ENCODE assay signal across 10 cellular contexts in the genomic region with DNA sequence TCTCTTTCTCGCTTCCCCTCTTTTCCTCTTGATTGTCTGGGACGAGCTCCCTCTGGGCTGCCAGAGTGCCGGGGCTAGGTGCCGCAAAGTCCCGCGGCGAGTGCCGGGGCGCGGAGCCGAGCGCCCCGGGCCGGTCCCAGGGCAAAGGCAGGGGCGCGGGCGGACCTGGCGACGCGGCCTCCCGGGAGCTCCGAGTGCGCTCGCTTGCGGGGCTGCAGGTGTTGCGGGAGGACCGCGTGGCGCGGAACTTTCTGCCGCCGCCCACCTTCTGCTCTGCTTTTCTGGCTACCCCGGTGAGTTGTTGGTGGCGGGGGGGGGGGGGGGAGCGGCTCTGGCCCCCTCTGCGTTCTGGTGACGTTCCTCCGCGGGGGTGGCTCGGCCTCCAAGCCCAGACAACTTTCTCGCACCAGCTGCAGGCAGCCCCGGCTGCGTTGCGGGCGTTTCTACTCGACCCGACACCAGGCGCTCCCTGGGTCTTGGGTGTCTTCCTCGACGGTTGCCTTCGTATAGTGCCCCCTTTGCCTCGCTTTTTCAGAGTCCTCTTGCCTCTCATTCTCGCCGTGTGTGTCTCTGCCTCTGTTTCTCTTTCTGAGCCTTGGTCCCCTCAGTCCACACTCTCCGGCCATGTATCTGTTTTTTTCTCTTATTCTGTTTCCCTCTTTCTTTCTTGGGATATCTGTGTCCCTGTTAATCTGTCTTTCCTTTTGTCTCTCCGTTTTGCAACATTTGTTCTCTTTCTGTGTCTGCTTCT. TPM values are rescaled to one million over a fixed set of nuclear protein-coding genes. Genes with fewer than 3 reads are reported as not detected.
DNase-seq lines count a peak whose midpoint lies in the region; ATAC-seq, FAIRE-seq and TF ChIP-seq lines count a peak whose summit lies in the region.
"Had no signal": no experiment of that assay in that cellular context is flagged by ENCODE, and none has a peak within 500 bp of the region (broad histone marks: within the 10 kb centered on the region; RNA-seq: fewer than 3 reads in every experiment).

No MANE protein-coding gene starts in this region.

- peak overlapping the region; percentile 71 for H3K4me2 ChIP-seq in PC-3 (ENCODE audit: low read length)

- H2AFZ ChIP-seq in PC-3 (ENCODE audit: low read length), result no peak overlapping the region

- peak overlapping the region; percentile 74 for H3K4me3 Mint-ChIP-seq in progenitor cell of endocrine pancreas (ENCODE audit: low read depth)

- no peaks in the 10 kb centered on the region for H3F3A ChIP-seq in PC-3 (ENCODE audit: low read length, unreplicated experiment)

- BruUV-seq in PC-3 (replicated peaks; lab: Mats Ljungman, UMichigan), result no TSS peak

- peaks cover 11% of the 10 kb centered on the region for H3K4me1 Mint-ChIP-seq in progenitor cell of endocrine pancreas (ENCODE audit: low read depth)

- no peaks in the 10 kb centered on the region for H3K9me2 ChIP-seq in PC-3 (replicated peaks; ENCODE audit: low read length)

- H3K36me3 ChIP-seq in HAP-1 (replicated peaks) (no peaks in the 10 kb centered on the region), PC-3 (ENCODE audit: low read depth, low read length) (no peaks in the 10 kb centered on the region)

- peak; percentile 8 for ATAC-seq in PC-3

- H3K27me3 ChIP-seq in HAP-1 (ENCODE audit: low read depth), result no peaks in the 10 kb centered on the region
- peaks cover 11% of the 10 kb centered on the region; the same call in 1 of the 2 replicates for H3K27me3 ChIP-seq in PC-3 (ENCODE audit: low read length)

- H3K9me3 Mint-ChIP-seq in progenitor cell of endocrine pancreas (ENCODE audit: low read depth), result no peaks in the 10 kb centered on the region

- POLR2A ChIA-PET in PC-3 (lab: Charles Lee; ENCODE audit: unreplicated experiment), result no interaction called here

- peaks cover 46% of the 10 kb centered on the region for H3K27me3 Mint-ChIP-seq in progenitor cell of endocrine pancreas

- peak overlapping the region; percentile 79 for H3K27ac Mint-ChIP-seq in progenitor cell of endocrine pancreas

- H3K79me2 ChIP-seq in PC-3 (ENCODE audit: low read length), result no peaks in the 10 kb centered on the region

- no peaks in the 10 kb centered on the region for H3K4me1 ChIP-seq in HAP-1
- H3K4me1 ChIP-seq in PC-3 (ENCODE audit: insufficient read depth, low read length), result no peaks in the 10 kb centered on the region

- in situ Hi-C loops in HAP-1 (cut with MboI; ENCODE audit: low sequenced_read_pairs), result no loop called here

- intact Hi-C loops in PC-3 (cut with micrococcal nuclease) (loop anchor here (5.0 kb wide), 2 partner anchors 205 to 325 kb away; no protein-coding TSS in a partner anchor), head of caudate nucleus (cut with DNase I) (loop anchor here (5.0 to 10.0 kb wide), 3 partner anchors 65 to 502 kb away; no protein-coding TSS in a partner anchor)

- TF ChIP-seq POLR2A in GM12891 (IDR thresholded peaks at IDR 0.05; ENCODE audit: low read depth, low read length), result no peak

- TF ChIP-seq CTCF in PC-3 (conservative IDR thresholded peaks at IDR 0.05; ENCODE audit: low read depth, low read length) (no peak), progenitor cell of endocrine pancreas (IDR thresholded peaks at IDR 0.05; ENCODE audit: unreplicated experiment) (no peak)

- no peak overlapping the region for H3K9ac ChIP-seq in PC-3 (ENCODE audit: low read length)

- CTCF ChIA-PET in PC-3 (lab: Charles Lee), result no interaction called here

- peak; percentile 8 to 49 for DNase-seq in HAP-1 (ENCODE audit: low spot score in 2 of 2)
- DNase-seq in PC-3, result no peak
- peak in 41 of 42 donors; percentile 3 to 63 (median 34) for DNase-seq in head of caudate nucleus
- DNase-seq in progenitor cell of endocrine pancreas (ENCODE audit: low spot score, unreplicated experiment), result peak; percentile 14
- DNase-seq in OCI-M2 (lab: John Stamatoyannopoulos, UW; ENCODE audit: unreplicated experiment), result no peak
- no peak for DNase-seq in GM12891 (ENCODE audit: insufficient read length, low spot score)
- no peak for DNase-seq in LoVo (ENCODE audit: low spot score)
- DNase-seq: activated gamma-delta T cell treated with Interleukin-2 at 50 U/mL for 16 hours, T-helper 2 cell had no signal

- no peaks in the 10 kb centered on the region for H3K9me3 ChIP-seq in HAP-1
- no peaks in the 10 kb centered on the region for H3K9me3 ChIP-seq in PC-3 (ENCODE audit: low read length)

- H3K4me3 ChIP-seq in HAP-1 (peak overlapping the region; percentile 46), PC-3 (ENCODE audit: low read length) (peak overlapping the region; percentile 46)

- FAIRE-seq in GM12891 (lab: Jason Lieb, UNC), result no peak
- FAIRE-seq: G401.6 had no signal

- H3K36me3 Mint-ChIP-seq in progenitor cell of endocrine pancreas (ENCODE audit: insufficient read depth), result no peaks in the 10 kb centered on the region

- H4K20me1 ChIP-seq in PC-3 (ENCODE audit: low read length), result no peaks in the 10 kb centered on the region

- no peak overlapping the region for H3K27ac ChIP-seq in PC-3 (ENCODE audit: low read length)

TF ChIP-seq in GM12891, 5 proteins besides CTCF, POLR2A, EP300 and RAD21:
- TF ChIP-seq POLR2AphosphoS5 (IDR thresholded peaks at IDR 0.05; ENCODE audit: low read depth, low read length) (no peak), SPI1 (IDR thresholded peaks at IDR 0.05; ENCODE audit: low read depth, low read length) (no peak), PAX5 (IDR thresholded peaks at IDR 0.05; ENCODE audit: insufficient read depth, low read length, severe bottlenecking) (no peak), TAF1 (IDR thresholded peaks at IDR 0.05; ENCODE audit: low read depth, low read length) (no peak), POU2F2 (IDR thresholded peaks at IDR 0.05; ENCODE audit: low read depth, low read length) (no peak)

RNA-seq across cellular contexts. Expression of a gene that starts 0.8 kb away (rescaled TPM):
- total RNA-seq in PC-3 (2014; rRNA removed) (2.0 and 2.6 TPM in 2 replicates), progenitor cell of endocrine pancreas (7.2 and 8.3 TPM in 2 replicates)
- polyA plus RNA-seq in GM12891 (2012; ENCODE audit: low read depth, missing spikeins), result not detected

Comparison
In these comparisons a context has a peak if more than half of its experiments do, and no peak if none do; other contexts are left out.
1. DNase-seq: peak in HAP-1 (2 of 2), head of caudate nucleus (41 of 42) and progenitor cell of endocrine pancreas (single experiment); none in PC-3 (single experiment), OCI-M2 (single experiment), GM12891 (single experiment) and LoVo (single experiment).